In genomic region chr20:58816051-58816450, GRCh38 we compare ENCODE assay signal across 21 cellular contexts.
"Had no signal": no experiment of that assay in that cellular context is flagged by ENCODE, and none has a peak within 500 bp of the region (broad histone marks: within the 10 kb centered on the region; RNA-seq: fewer than 3 reads in every experiment).

No MANE protein-coding gene starts in this region.

- H3K27me3 ChIP-seq: MG63 had no signal

- H3K4me2 ChIP-seq: SK-N-SH had no signal

- ATAC-seq: Panc1, PC-3 had no signal

- H3K9ac ChIP-seq: SK-N-SH had no signal

- DNase-seq: KBM-7, MG63, NCI-H1092 treated with DMSO at 0.1 percent for 48 hours, NCI-H1436, NCI-H187, NCI-H2029, NCI-H2081 treated with DMSO at 0.1 percent for 48 hours, NCI-H2171, NCI-H226, NCI-H446, NCI-H510A, NCI-H524 treated with DMSO at 0.1 percent for 48 hours, NCI-H69, NCI-H774, PC-3, SHP77, SK-N-SH, T-helper 1 cell had no signal

- H3K36me3 ChIP-seq: MG63 had no signal

- H3K27ac ChIP-seq: HL-60, RWPE1 had no signal

- H3K9me3 ChIP-seq: MG63, SK-N-SH had no signal

- H3K4me3 ChIP-seq: MG63 had no signal
